Comparison of ENCODE assay signal across 1 cellular context in the genomic region with DNA sequence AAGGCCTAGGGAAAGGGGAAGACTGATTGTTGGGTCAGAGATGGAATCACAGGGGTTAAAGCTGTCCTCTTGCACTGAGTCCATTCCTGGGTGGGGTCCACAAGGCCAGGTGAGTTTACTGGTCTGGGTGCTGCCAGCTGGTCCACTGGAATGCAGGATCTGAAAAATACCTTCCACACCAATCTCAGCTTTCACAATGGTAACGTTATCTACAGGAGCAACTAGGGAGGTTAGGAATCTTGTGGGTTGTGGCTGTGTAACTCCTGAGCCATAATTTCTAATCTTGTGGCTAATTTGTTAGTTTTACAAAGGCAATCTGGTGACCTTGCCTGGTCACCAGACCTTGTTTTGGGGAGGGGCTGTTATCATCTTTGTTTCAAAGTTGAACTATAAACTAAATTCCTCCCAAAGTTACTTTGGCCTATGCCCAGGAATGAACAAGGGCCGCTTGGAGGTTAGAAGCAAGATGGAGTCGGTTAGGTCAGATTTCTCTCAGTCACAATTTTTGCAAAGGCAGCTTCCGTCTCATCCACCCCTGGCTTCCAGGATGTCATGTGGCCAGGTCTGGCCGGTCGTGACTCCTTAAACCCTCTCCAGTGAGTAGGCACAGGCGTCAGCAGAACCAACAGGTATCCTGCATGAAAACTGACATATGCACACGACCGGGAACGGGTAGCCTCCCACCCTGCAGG.
TF ChIP-seq lines count a peak whose summit lies in the region.

No MANE protein-coding gene starts in this region.

TF ChIP-seq in HepG2, 621 proteins besides CTCF, POLR2A, EP300 and RAD21 (continued from another document and continues in another):
- TF ChIP-seq GFI1 (CRISPR knock-in tag; IDR thresholded peaks at IDR 0.05; ENCODE audit: borderline replicate concordance): 0 out of 2 replicates have a peak, but pooled peaks have one; percentile 59
- TF ChIP-seq ZNF510 (CRISPR knock-in tag; IDR thresholded peaks at IDR 0.05; ENCODE audit: low read depth): no peak
- 0 out of 2 replicates have a peak, but pooled peaks have one; percentile 10 for TF ChIP-seq BRD4 (CRISPR knock-in tag; IDR thresholded peaks at IDR 0.05)
- TF ChIP-seq, protein P1, sequence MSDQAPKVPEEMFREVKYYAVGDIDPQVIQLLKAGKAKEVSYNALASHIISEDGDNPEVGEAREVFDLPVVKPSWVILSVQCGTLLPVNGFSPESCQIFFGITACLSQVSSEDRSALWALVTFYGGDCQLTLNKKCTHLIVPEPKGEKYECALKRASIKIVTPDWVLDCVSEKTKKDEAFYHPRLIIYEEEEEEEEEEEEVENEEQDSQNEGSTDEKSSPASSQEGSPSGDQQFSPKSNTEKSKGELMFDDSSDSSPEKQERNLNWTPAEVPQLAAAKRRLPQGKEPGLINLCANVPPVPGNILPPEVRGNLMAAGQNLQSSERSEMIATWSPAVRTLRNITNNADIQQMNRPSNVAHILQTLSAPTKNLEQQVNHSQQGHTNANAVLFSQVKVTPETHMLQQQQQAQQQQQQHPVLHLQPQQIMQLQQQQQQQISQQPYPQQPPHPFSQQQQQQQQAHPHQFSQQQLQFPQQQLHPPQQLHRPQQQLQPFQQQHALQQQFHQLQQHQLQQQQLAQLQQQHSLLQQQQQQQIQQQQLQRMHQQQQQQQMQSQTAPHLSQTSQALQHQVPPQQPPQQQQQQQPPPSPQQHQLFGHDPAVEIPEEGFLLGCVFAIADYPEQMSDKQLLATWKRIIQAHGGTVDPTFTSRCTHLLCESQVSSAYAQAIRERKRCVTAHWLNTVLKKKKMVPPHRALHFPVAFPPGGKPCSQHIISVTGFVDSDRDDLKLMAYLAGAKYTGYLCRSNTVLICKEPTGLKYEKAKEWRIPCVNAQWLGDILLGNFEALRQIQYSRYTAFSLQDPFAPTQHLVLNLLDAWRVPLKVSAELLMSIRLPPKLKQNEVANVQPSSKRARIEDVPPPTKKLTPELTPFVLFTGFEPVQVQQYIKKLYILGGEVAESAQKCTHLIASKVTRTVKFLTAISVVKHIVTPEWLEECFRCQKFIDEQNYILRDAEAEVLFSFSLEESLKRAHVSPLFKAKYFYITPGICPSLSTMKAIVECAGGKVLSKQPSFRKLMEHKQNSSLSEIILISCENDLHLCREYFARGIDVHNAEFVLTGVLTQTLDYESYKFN (CRISPR knock-in tag; conservative IDR thresholded peaks at IDR 0.05): 0 out of 2 replicates have a peak, but pooled peaks have one; percentile 9
- TF ChIP-seq MTA1 (CRISPR knock-in tag; IDR thresholded peaks at IDR 0.05; ENCODE audit: borderline replicate concordance): 0 out of 2 replicates have a peak, but pooled peaks have one; percentile 22
- no peak for TF ChIP-seq THYN1 (CRISPR knock-in tag; IDR thresholded peaks at IDR 0.05; ENCODE audit: borderline replicate concordance, low read depth)
- TF ChIP-seq PHF21A (CRISPR knock-in tag; IDR thresholded peaks at IDR 0.05): peak; percentile 28; the same call in 1 of the 2 replicates
- TF ChIP-seq SOX13 (IDR thresholded peaks at IDR 0.05): no peak
- peak in 1 of 2 experiments; percentile 21; a peak in 1 of 4 replicates for TF ChIP-seq SOX13 (CRISPR knock-in tag; conservative IDR thresholded peaks at IDR 0.05 in 1 of 2, IDR thresholded peaks at IDR 0.05 in 1 of 2)
- TF ChIP-seq SIX1 (CRISPR knock-in tag; IDR thresholded peaks at IDR 0.05; ENCODE audit: borderline replicate concordance): no peak
- TF ChIP-seq, protein P2, sequence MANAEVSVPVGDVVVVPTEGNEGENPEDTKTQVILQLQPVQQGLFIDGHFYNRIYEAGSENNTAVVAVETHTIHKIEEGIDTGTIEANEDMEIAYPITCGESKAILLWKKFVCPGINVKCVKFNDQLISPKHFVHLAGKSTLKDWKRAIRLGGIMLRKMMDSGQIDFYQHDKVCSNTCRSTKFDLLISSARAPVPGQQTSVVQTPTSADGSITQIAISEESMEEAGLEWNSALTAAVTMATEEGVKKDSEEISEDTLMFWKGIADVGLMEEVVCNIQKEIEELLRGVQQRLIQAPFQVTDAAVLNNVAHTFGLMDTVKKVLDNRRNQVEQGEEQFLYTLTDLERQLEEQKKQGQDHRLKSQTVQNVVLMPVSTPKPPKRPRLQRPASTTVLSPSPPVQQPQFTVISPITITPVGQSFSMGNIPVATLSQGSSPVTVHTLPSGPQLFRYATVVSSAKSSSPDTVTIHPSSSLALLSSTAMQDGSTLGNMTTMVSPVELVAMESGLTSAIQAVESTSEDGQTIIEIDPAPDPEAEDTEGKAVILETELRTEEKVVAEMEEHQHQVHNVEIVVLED (CRISPR knock-in tag; IDR thresholded peaks at IDR 0.05; ENCODE audit: borderline replicate concordance): no peak
- TF ChIP-seq RFX1 (IDR thresholded peaks at IDR 0.05): no peak
- no peak for TF ChIP-seq FOSL2 (CRISPR knock-in tag; IDR thresholded peaks at IDR 0.05)
- no peak for TF ChIP-seq NR2F6 (IDR thresholded peaks at IDR 0.05)
- no peak for TF ChIP-seq NR2F6 (CRISPR knock-in tag; IDR thresholded peaks at IDR 0.05)
- no peak for TF ChIP-seq KDM6A (CRISPR knock-in tag; IDR thresholded peaks at IDR 0.05; ENCODE audit: low read depth)
- peak; percentile 45; the same call in 1 of the 2 replicates for TF ChIP-seq HNF4G (IDR thresholded peaks at IDR 0.05; ENCODE audit: borderline replicate concordance, low read depth, low read length)
- TF ChIP-seq HNF4G (CRISPR knock-in tag; IDR thresholded peaks at IDR 0.05; ENCODE audit: borderline replicate concordance, low read depth): no peak
- TF ChIP-seq KLF15 (CRISPR knock-in tag; IDR thresholded peaks at IDR 0.05; ENCODE audit: borderline replicate concordance): no peak
- no peak for TF ChIP-seq SNRNP70 (IDR thresholded peaks at IDR 0.05; ENCODE audit: low read depth, low read length)
- 0 out of 2 replicates have a peak, but pooled peaks have one; percentile 31 for TF ChIP-seq HOXA3 (CRISPR knock-in tag; IDR thresholded peaks at IDR 0.05)
- no peak for TF ChIP-seq ZNF160 (CRISPR knock-in tag; IDR thresholded peaks at IDR 0.05)
- no peak for TF ChIP-seq TOPORS (CRISPR knock-in tag; IDR thresholded peaks at IDR 0.05)
- no peak for TF ChIP-seq JUNB (CRISPR knock-in tag; IDR thresholded peaks at IDR 0.05; ENCODE audit: borderline replicate concordance)
- TF ChIP-seq POLR2AphosphoS5 (IDR thresholded peaks at IDR 0.05; ENCODE audit: low read depth, low read length): no peak
- no peak for TF ChIP-seq RBM39 (IDR thresholded peaks at IDR 0.05; ENCODE audit: low read depth, low read length, poor library complexity, severe bottlenecking)
- TF ChIP-seq JDP2 (CRISPR knock-in tag; IDR thresholded peaks at IDR 0.05; ENCODE audit: borderline replicate concordance): no peak
- no peak for TF ChIP-seq ZNF124 (CRISPR knock-in tag; IDR thresholded peaks at IDR 0.05)
- TF ChIP-seq, protein P3, sequence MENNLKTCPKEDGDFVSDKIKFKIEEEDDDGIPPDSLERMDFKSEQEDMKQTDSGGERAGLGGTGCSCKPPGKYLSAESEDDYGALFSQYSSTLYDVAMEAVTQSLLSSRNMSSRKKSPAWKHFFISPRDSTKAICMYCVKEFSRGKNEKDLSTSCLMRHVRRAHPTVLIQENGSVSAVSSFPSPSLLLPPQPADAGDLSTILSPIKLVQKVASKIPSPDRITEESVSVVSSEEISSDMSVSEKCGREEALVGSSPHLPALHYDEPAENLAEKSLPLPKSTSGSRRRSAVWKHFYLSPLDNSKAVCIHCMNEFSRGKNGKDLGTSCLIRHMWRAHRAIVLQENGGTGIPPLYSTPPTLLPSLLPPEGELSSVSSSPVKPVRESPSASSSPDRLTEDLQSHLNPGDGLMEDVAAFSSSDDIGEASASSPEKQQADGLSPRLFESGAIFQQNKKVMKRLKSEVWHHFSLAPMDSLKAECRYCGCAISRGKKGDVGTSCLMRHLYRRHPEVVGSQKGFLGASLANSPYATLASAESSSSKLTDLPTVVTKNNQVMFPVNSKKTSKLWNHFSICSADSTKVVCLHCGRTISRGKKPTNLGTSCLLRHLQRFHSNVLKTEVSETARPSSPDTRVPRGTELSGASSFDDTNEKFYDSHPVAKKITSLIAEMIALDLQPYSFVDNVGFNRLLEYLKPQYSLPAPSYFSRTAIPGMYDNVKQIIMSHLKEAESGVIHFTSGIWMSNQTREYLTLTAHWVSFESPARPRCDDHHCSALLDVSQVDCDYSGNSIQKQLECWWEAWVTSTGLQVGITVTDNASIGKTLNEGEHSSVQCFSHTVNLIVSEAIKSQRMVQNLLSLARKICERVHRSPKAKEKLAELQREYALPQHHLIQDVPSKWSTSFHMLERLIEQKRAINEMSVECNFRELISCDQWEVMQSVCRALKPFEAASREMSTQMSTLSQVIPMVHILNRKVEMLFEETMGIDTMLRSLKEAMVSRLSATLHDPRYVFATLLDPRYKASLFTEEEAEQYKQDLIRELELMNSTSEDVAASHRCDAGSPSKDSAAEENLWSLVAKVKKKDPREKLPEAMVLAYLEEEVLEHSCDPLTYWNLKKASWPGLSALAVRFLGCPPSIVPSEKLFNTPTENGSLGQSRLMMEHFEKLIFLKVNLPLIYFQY (CRISPR knock-in tag; IDR thresholded peaks at IDR 0.05; ENCODE audit: borderline replicate concordance): no peak
- no peak for TF ChIP-seq ARNT (IDR thresholded peaks at IDR 0.05)
- no peak for TF ChIP-seq ZNF484 (CRISPR knock-in tag; IDR thresholded peaks at IDR 0.05; ENCODE audit: borderline replicate concordance, low read depth)
- TF ChIP-seq, protein P4, sequence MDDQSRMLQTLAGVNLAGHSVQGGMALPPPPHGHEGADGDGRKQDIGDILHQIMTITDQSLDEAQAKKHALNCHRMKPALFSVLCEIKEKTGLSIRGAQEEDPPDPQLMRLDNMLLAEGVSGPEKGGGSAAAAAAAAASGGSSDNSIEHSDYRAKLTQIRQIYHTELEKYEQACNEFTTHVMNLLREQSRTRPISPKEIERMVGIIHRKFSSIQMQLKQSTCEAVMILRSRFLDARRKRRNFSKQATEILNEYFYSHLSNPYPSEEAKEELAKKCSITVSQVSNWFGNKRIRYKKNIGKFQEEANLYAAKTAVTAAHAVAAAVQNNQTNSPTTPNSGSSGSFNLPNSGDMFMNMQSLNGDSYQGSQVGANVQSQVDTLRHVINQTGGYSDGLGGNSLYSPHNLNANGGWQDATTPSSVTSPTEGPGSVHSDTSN (CRISPR knock-in tag; IDR thresholded peaks at IDR 0.05; ENCODE audit: borderline replicate concordance): no peak
- TF ChIP-seq, protein P5, sequence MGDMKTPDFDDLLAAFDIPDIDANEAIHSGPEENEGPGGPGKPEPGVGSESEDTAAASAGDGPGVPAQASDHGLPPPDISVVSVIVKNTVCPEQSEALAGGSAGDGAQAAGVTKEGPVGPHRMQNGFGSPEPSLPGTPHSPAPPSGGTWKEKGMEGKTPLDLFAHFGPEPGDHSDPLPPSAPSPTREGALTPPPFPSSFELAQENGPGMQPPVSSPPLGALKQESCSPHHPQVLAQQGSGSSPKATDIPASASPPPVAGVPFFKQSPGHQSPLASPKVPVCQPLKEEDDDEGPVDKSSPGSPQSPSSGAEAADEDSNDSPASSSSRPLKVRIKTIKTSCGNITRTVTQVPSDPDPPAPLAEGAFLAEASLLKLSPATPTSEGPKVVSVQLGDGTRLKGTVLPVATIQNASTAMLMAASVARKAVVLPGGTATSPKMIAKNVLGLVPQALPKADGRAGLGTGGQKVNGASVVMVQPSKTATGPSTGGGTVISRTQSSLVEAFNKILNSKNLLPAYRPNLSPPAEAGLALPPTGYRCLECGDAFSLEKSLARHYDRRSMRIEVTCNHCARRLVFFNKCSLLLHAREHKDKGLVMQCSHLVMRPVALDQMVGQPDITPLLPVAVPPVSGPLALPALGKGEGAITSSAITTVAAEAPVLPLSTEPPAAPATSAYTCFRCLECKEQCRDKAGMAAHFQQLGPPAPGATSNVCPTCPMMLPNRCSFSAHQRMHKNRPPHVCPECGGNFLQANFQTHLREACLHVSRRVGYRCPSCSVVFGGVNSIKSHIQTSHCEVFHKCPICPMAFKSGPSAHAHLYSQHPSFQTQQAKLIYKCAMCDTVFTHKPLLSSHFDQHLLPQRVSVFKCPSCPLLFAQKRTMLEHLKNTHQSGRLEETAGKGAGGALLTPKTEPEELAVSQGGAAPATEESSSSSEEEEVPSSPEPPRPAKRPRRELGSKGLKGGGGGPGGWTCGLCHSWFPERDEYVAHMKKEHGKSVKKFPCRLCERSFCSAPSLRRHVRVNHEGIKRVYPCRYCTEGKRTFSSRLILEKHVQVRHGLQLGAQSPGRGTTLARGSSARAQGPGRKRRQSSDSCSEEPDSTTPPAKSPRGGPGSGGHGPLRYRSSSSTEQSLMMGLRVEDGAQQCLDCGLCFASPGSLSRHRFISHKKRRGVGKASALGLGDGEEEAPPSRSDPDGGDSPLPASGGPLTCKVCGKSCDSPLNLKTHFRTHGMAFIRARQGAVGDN (CRISPR knock-in tag; IDR thresholded peaks at IDR 0.05): peak; percentile 81
- TF ChIP-seq, protein P6, sequence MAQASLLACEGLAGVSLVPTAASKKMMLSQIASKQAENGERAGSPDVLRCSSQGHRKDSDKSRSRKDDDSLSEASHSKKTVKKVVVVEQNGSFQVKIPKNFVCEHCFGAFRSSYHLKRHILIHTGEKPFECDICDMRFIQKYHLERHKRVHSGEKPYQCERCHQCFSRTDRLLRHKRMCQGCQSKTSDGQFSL (CRISPR knock-in tag; IDR thresholded peaks at IDR 0.05): no peak
- TF ChIP-seq LCORL (IDR thresholded peaks at IDR 0.05): no peak
- 0 out of 2 replicates have a peak, but pooled peaks have one; percentile 29 for TF ChIP-seq LCORL (CRISPR knock-in tag; IDR thresholded peaks at IDR 0.05)
- TF ChIP-seq ZNF816 (CRISPR knock-in tag; IDR thresholded peaks at IDR 0.05; ENCODE audit: borderline replicate concordance): no peak
- TF ChIP-seq, protein P7, sequence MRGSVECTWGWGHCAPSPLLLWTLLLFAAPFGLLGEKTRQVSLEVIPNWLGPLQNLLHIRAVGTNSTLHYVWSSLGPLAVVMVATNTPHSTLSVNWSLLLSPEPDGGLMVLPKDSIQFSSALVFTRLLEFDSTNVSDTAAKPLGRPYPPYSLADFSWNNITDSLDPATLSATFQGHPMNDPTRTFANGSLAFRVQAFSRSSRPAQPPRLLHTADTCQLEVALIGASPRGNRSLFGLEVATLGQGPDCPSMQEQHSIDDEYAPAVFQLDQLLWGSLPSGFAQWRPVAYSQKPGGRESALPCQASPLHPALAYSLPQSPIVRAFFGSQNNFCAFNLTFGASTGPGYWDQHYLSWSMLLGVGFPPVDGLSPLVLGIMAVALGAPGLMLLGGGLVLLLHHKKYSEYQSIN (CRISPR knock-in tag; IDR thresholded peaks at IDR 0.05; ENCODE audit: borderline replicate concordance): no peak
- TF ChIP-seq ZMYM3 (CRISPR knock-in tag; IDR thresholded peaks at IDR 0.05): no peak
- no peak for TF ChIP-seq ATAD3A (CRISPR knock-in tag; IDR thresholded peaks at IDR 0.05)
- TF ChIP-seq TEAD3 (CRISPR knock-in tag; optimal IDR thresholded peaks at IDR 0.05; ENCODE audit: borderline replicate concordance): peak; percentile 91
